ENCODE assay signal across 38 cellular contexts in the genomic region with DNA sequence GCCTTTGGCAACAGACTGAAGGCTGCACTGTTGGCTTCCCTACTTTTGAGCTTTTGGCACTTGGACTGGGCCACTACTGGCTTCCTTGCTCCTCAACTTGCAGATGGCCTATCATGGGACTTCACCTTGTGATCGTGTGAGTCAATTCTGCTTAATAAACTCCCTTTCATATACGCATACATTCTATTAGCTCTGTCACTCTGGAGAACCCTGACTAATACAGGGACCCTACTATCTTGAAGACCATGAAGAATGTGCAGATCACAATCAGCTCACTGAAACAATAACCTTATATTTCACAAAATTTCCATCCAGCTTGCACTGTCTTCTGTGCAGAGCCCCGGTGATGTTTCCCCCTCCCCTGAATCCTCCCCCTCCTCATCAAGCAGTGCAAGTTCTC. TPM values are rescaled to one million over a fixed set of nuclear protein-coding genes. Genes with fewer than 3 reads are reported as not detected.
"Had no signal": no experiment of that assay in that cellular context is flagged by ENCODE, and none has a peak within 500 bp of the region (broad histone marks: within the 10 kb centered on the region; RNA-seq: fewer than 3 reads in every experiment).

No MANE protein-coding gene starts in this region.

- H3K27ac ChIP-seq: KMS-11 had no signal

- DNase-seq: Karpas-422, Kasumi-1, KG1, MG63, MM.1S, NCI-H1048, NCI-H1092, NCI-H1092 treated with DMSO at 0.1 percent for 48 hours, NCI-H1105, NCI-H1105 treated with DMSO at 0.1 percent for 48 hours, NCI-H1417, NCI-H1417 treated with DMSO at 0.1 percent for 48 hours, NCI-H1436, NCI-H1436 treated with DMSO at 0.1 percent for 48 hours, NCI-H146, NCI-H1694, NCI-H1694 treated with DMSO at 0.1 percent for 48 hours, NCI-H187, NCI-H187 treated with DMSO at 0.1 percent for 48 hours, NCI-H1930, NCI-H2029, NCI-H2029 treated with DMSO at 0.1 percent for 48 hours, NCI-H2081, NCI-H2081 treated with DMSO at 0.1 percent for 48 hours, NCI-H2107, NCI-H2171, NCI-H2171 treated with DMSO at 0.1 percent for 48 hours, NCI-H2227 treated with DMSO at 0.1 percent for 48 hours, NCI-H226, NCI-H345, NCI-H446, NCI-H446 treated with DMSO at 0.1 percent for 48 hours, NCI-H510A had no signal

- H3K4me3 ChIP-seq: MG63 had no signal

- H3K9me3 ChIP-seq: MG63 had no signal

- H3K36me3 ChIP-seq: MG63 had no signal

RNA-seq across cellular contexts. Expression of a gene that starts 39.8 kb away (rescaled TPM):
- total RNA-seq: LHCN-M2, M059J, MCF 10A, NCI-H460 had no signal
